ENCODE assay signal across 6 cellular contexts in the genomic region with DNA sequence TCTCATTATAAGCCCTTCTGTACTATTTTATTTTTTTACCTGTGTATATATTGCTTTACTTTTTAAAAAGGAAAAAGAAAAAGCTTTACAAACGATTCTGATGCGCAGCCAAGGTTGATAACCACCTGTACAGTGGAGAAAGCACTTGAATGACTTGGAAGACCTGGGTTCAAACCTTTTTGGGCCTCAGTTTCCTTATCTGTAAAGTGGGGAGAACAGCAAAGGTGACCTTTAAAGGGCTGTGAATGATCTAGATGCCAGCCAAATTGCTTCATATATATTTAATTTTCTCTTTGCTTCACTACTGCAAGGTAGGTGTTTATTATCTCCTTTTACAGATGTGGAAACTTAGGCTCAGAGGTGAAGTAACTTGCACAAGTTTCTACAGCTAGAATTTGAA.
"Had no signal": no experiment of that assay in that cellular context is flagged by ENCODE, and none has a peak within 500 bp of the region (broad histone marks: within the 10 kb centered on the region; RNA-seq: fewer than 3 reads in every experiment).

No MANE protein-coding gene starts in this region.

- ATAC-seq: GM12878 had no signal

- DNase-seq: GDM1, GF-D8 had no signal

- H3K4me3 ChIP-seq: GM12878 had no signal

- FAIRE-seq: G401.6, GM12892, GM18507 had no signal
